ENCODE assay signal across 13 cellular contexts in the genomic region with DNA sequence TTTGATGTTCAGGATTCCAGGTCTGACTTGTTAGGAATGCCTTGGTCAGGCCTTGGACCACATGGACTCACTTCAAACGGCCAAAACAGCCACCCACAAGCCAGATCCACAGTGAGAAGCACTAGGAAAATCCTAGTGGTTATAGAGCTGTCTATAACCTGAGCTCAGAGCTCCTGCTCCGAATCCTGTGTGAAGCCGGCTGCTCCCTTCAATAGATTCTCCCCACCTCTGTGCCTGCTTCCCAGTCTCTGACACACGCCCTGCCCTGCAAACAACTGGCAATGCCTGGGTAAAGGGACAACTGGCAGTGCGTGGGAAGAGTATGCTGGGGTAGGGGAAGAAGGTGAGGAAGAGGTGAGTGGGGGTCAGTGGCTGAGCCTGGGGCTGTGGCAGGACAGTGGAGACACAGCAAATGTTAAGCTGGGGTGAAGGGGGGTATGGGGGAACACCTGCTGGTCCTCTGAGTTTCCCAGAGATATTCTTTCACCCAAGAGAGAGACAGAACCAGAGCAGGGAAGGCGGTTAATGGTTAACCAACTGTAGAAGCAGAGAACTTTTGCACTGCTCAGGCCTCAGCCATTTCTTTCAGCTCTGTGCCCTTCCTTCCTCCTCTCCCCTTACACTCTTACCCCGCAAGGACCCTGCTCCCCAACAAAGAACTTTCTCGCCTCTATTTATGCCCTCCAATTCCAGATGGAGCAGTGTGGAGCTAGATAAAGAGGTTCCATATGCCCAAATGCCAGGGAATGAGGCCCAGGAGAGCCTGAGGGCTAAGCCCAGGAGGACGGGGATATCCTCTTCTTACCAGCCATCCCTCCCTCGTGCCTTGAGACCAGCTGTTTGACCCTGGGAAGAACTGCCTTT. TPM values are rescaled to one million over a fixed set of nuclear protein-coding genes. Genes with fewer than 3 reads are reported as not detected.
DNase-seq lines count a peak whose midpoint lies in the region; ATAC-seq, FAIRE-seq and TF ChIP-seq lines count a peak whose summit lies in the region.
"Had no signal": no experiment of that assay in that cellular context is flagged by ENCODE, and none has a peak within 500 bp of the region (broad histone marks: within the 10 kb centered on the region; RNA-seq: fewer than 3 reads in every experiment).

No MANE protein-coding gene starts in this region.

- H3K9me2 ChIP-seq in PC-3 (replicated peaks; ENCODE audit: low read length): no peaks in the 10 kb centered on the region

- POLR2A ChIA-PET in A549 (lab: Yijun Ruan, JAX): no interaction called here
- POLR2A ChIA-PET in PC-3 (lab: Charles Lee; ENCODE audit: unreplicated experiment): no interaction called here

- ATAC-seq in A549 (peak in 1 of 2 experiments; percentile 28; a peak in 3 of 6 replicates), PC-3 (no peak), gastroesophageal sphincter (no peak), HG03571 (IDR thresholded peaks at IDR 0.05; ENCODE audit: unreplicated experiment) (no peak), HG03095 (IDR thresholded peaks at IDR 0.05; ENCODE audit: unreplicated experiment) (no peak)

- no peak overlapping the region for H2AFZ ChIP-seq in PC-3 (ENCODE audit: low read length)

- TF ChIP-seq CTCF in A549 (IDR thresholded peaks at IDR 0.05): no peak
- no peak for TF ChIP-seq CTCF in PC-3 (conservative IDR thresholded peaks at IDR 0.05; ENCODE audit: low read depth, low read length)
- TF ChIP-seq CTCF in gastroesophageal sphincter (IDR thresholded peaks at IDR 0.05): no peak
- no peak for TF ChIP-seq CTCF in neural crest cell (conservative IDR thresholded peaks at IDR 0.05)

- no peak for DNase-seq in A549 (ENCODE audit: low read depth in 1 of 2, low spot score in 1 of 2)
- no peak for DNase-seq in PC-3
- no peak for DNase-seq in neural crest cell (ENCODE audit: low read depth, low spot score)
- no peak for DNase-seq in effector memory CD4-positive, alpha-beta T cell
- no peak for DNase-seq in activated T-helper 1 cell treated with anti-CD3 and anti-CD28 coated beads, Interleukin-12 subunit alpha, Interleukin-12 subunit beta, Interleukin-2, Interleukin-4 antibody, amounts not matched to agents 30 ng/mL and 10 ng/mL and 1 ng/mL, durations not matched to agents 14 hours and 24 hours and 36 hours (ENCODE audit: low spot score)
- DNase-seq: NCI-H1417 treated with DMSO at 0.1 percent for 48 hours had no signal

- H3K4me3 ChIP-seq in A549 (no peak overlapping the region), PC-3 (ENCODE audit: low read length) (no peak overlapping the region), gastroesophageal sphincter (peak overlapping the region in 1 of 2 donors; percentile 85)
- H3K4me3 ChIP-seq in effector memory CD4-positive, alpha-beta T cell (ENCODE audit: insufficient read depth, low read depth, low read length, poor library complexity, severe bottlenecking): no peak overlapping the region
- H3K4me3 ChIP-seq: BLaER1 treated with 17β-estradiol and CSF1 and Interleukin-3, amounts not matched to agents 10 nM and 100 nM had no signal

- H3K36me3 ChIP-seq in PC-3 (ENCODE audit: low read depth, low read length) (no peaks in the 10 kb centered on the region), gastroesophageal sphincter (no peaks in the 10 kb centered on the region)
- H3K36me3 ChIP-seq in effector memory CD4-positive, alpha-beta T cell (ENCODE audit: control insufficient read depth, insufficient read depth, low read length): no peaks in the 10 kb centered on the region
- H3K36me3 ChIP-seq: BLaER1 treated with 17β-estradiol and CSF1 and Interleukin-3, amounts not matched to agents 10 nM and 100 nM had no signal

- no peaks in the 10 kb centered on the region for H3K9me3 Mint-ChIP-seq in neural crest cell
- no peaks in the 10 kb centered on the region for H3K9me3 Mint-ChIP-seq in activated T-helper 1 cell treated with anti-CD3 and anti-CD28 coated beads, Interleukin-12 subunit alpha, Interleukin-12 subunit beta, Interleukin-2, Interleukin-4 antibody, amounts not matched to agents 30 ng/mL and 10 ng/mL and 1 ng/mL, durations not matched to agents 14 hours and 24 hours and 36 hours
- H3K9me3 Mint-ChIP-seq: dendritic cell treated with granulocyte-macrophage colony-stimulating factor and Interleukin-4, amounts not matched to agents 40 ng/mL and 50 ng/mL, for 4 days had no signal

- H3K4me1 Mint-ChIP-seq in neural crest cell: peaks cover 61% of the 10 kb centered on the region
- H3K4me1 Mint-ChIP-seq in activated T-helper 1 cell treated with anti-CD3 and anti-CD28 coated beads, Interleukin-12 subunit alpha, Interleukin-12 subunit beta, Interleukin-2, Interleukin-4 antibody, amounts not matched to agents 30 ng/mL and 10 ng/mL and 1 ng/mL, durations not matched to agents 14 hours and 24 hours and 36 hours (ENCODE audit: low read depth): peaks cover 12% of the 10 kb centered on the region

- H3K9me3 ChIP-seq in A549 (no peaks in the 10 kb centered on the region), PC-3 (ENCODE audit: low read length) (no peaks in the 10 kb centered on the region), gastroesophageal sphincter (no peaks in the 10 kb centered on the region)
- no peaks in the 10 kb centered on the region for H3K9me3 ChIP-seq in effector memory CD4-positive, alpha-beta T cell (ENCODE audit: control insufficient read depth, low read length)
- H3K9me3 ChIP-seq: BLaER1 treated with 17β-estradiol and CSF1 and Interleukin-3, amounts not matched to agents 10 nM and 100 nM had no signal

- WGBS in A549 (ENCODE audit: missing lambda C conversion rate): 45% methylated on average over 10 of the region's 10 CpGs
- 57% methylated on average over 2 to 6 of the region's 10 CpGs for WGBS in gastroesophageal sphincter (ENCODE audit: low coverage in 1 of 2), 2 donors

- H4K20me1 ChIP-seq in PC-3 (ENCODE audit: low read length): peaks cover 5% of the 10 kb centered on the region; the same call in 1 of the 2 replicates

- H3K4me3 Mint-ChIP-seq in neural crest cell: peak overlapping the region; percentile 91
- H3K4me3 Mint-ChIP-seq in activated T-helper 1 cell treated with anti-CD3 and anti-CD28 coated beads, Interleukin-12 subunit alpha, Interleukin-12 subunit beta, Interleukin-2, Interleukin-4 antibody, amounts not matched to agents 30 ng/mL and 10 ng/mL and 1 ng/mL, durations not matched to agents 14 hours and 24 hours and 36 hours: no peak overlapping the region
- H3K4me3 Mint-ChIP-seq: dendritic cell treated with granulocyte-macrophage colony-stimulating factor and Interleukin-4, amounts not matched to agents 40 ng/mL and 50 ng/mL, for 4 days had no signal

- FAIRE-seq in A549 (lab: Jason Lieb, UNC): no peak
- FAIRE-seq: GM19239, urothelium cell line had no signal

- H3K9ac ChIP-seq in PC-3 (ENCODE audit: low read length): no peak overlapping the region
- H3K9ac ChIP-seq: BLaER1 treated with 17β-estradiol and CSF1 and Interleukin-3, amounts not matched to agents 10 nM and 100 nM had no signal

- TF ChIP-seq RAD21 in A549 (conservative IDR thresholded peaks at IDR 0.05 in 1 of 2, IDR thresholded peaks at IDR 0.05 in 1 of 2): no peak

- CTCF ChIA-PET in A549 (lab: Yijun Ruan, JAX) (interaction anchor here (0.5 to 15.6 kb wide), 29 partner anchors 10 to 1326 kb away, joined by 3 to 417 read pairs (median 5); no protein-coding TSS in a partner anchor), PC-3 (lab: Charles Lee) (interaction anchor here (0.6 to 1.5 kb wide), 6 partner anchors 20 to 218 kb away, joined by 3 to 13 read pairs (median 4); no protein-coding TSS in a partner anchor)

- H3K27me3 Mint-ChIP-seq in neural crest cell (ENCODE audit: low read depth): peaks cover 34% of the 10 kb centered on the region
- peaks cover 62% of the 10 kb centered on the region for H3K27me3 Mint-ChIP-seq in activated T-helper 1 cell treated with anti-CD3 and anti-CD28 coated beads, Interleukin-12 subunit alpha, Interleukin-12 subunit beta, Interleukin-2, Interleukin-4 antibody, amounts not matched to agents 30 ng/mL and 10 ng/mL and 1 ng/mL, durations not matched to agents 14 hours and 24 hours and 36 hours (ENCODE audit: insufficient read depth)

- H3K4me2 ChIP-seq in A549: peak overlapping the region; percentile 54
- 0 out of 2 replicates have a peak overlapping the region, but pooled peaks have one; percentile 5 for H3K4me2 ChIP-seq in PC-3 (ENCODE audit: low read length)
- H3K4me2 ChIP-seq: BLaER1 treated with 17β-estradiol and CSF1 and Interleukin-3, amounts not matched to agents 10 nM and 100 nM had no signal

- no peaks in the 10 kb centered on the region for H3F3A ChIP-seq in PC-3 (ENCODE audit: low read length, unreplicated experiment)

- H3K4me1 ChIP-seq in A549 (peaks cover 26% of the 10 kb centered on the region), PC-3 (ENCODE audit: insufficient read depth, low read length) (peaks cover 24% of the 10 kb centered on the region), gastroesophageal sphincter (peaks cover 8 to 88% (median 45%) of the 10 kb centered on the region in 3 donors)
- H3K4me1 ChIP-seq in effector memory CD4-positive, alpha-beta T cell (ENCODE audit: control insufficient read depth, insufficient read depth, low read length, poor library complexity, severe bottlenecking): peaks cover 3% of the 10 kb centered on the region

- intact Hi-C loops in PC-3 (cut with micrococcal nuclease): loop anchor here (1.0 kb wide), 2 partner anchors 36 to 107 kb away; no protein-coding TSS in a partner anchor
- intact Hi-C loops in activated T-helper 1 cell treated with anti-CD3 and anti-CD28 coated beads, Interleukin-12 subunit alpha, Interleukin-12 subunit beta, Interleukin-2, Interleukin-4 antibody, amounts not matched to agents 30 ng/mL and 10 ng/mL and 1 ng/mL, durations not matched to agents 14 hours and 24 hours and 36 hours (cut with micrococcal nuclease): loop anchor here (10.0 kb wide), 1 partner anchor 355 kb away; no protein-coding TSS in a partner anchor

- no TSS peak for BruUV-seq in PC-3 (replicated peaks; lab: Mats Ljungman, UMichigan)

- H3K36me3 Mint-ChIP-seq in neural crest cell (ENCODE audit: low read depth): no peaks in the 10 kb centered on the region
- no peaks in the 10 kb centered on the region for H3K36me3 Mint-ChIP-seq in activated T-helper 1 cell treated with anti-CD3 and anti-CD28 coated beads, Interleukin-12 subunit alpha, Interleukin-12 subunit beta, Interleukin-2, Interleukin-4 antibody, amounts not matched to agents 30 ng/mL and 10 ng/mL and 1 ng/mL, durations not matched to agents 14 hours and 24 hours and 36 hours (ENCODE audit: low read depth)

- no peaks in the 10 kb centered on the region for H3K27me3 ChIP-seq in PC-3 (ENCODE audit: low read length)
- no peaks in the 10 kb centered on the region for H3K27me3 ChIP-seq in gastroesophageal sphincter
- no peaks in the 10 kb centered on the region for H3K27me3 ChIP-seq in effector memory CD4-positive, alpha-beta T cell (replicated peaks; ENCODE audit: control insufficient read depth, insufficient read depth, low read length, poor library complexity, severe bottlenecking)

- peaks cover 75% of the 10 kb centered on the region for H3K79me2 ChIP-seq in PC-3 (ENCODE audit: low read length)

- TF ChIP-seq POLR2A in A549 (IDR thresholded peaks at IDR 0.05; ENCODE audit: low read length) (no peak), gastroesophageal sphincter (IDR thresholded peaks at IDR 0.05) (no peak)

- no peak for TF ChIP-seq EP300 in A549 (IDR thresholded peaks at IDR 0.05)
- TF ChIP-seq EP300 in gastroesophageal sphincter (IDR thresholded peaks at IDR 0.05): no peak

- no peak overlapping the region for H3K27ac Mint-ChIP-seq in neural crest cell (ENCODE audit: unreplicated experiment)
- no peak overlapping the region for H3K27ac Mint-ChIP-seq in activated T-helper 1 cell treated with anti-CD3 and anti-CD28 coated beads, Interleukin-12 subunit alpha, Interleukin-12 subunit beta, Interleukin-2, Interleukin-4 antibody, amounts not matched to agents 30 ng/mL and 10 ng/mL and 1 ng/mL, durations not matched to agents 14 hours and 24 hours and 36 hours
- H3K27ac Mint-ChIP-seq: dendritic cell treated with granulocyte-macrophage colony-stimulating factor and Interleukin-4, amounts not matched to agents 40 ng/mL and 50 ng/mL, for 4 days had no signal

- H3K27ac ChIP-seq in A549 (peak overlapping the region; percentile 15 to 31; a peak in 3 of 6 replicates), PC-3 (ENCODE audit: low read length) (no peak overlapping the region), gastroesophageal sphincter (peak overlapping the region; percentile 24 to 91 (median 72))
- H3K27ac ChIP-seq in effector memory CD4-positive, alpha-beta T cell (ENCODE audit: insufficient read depth, low read length, poor library complexity, severe bottlenecking): no peak overlapping the region
- H3K27ac ChIP-seq: BLaER1 treated with 17β-estradiol and CSF1 and Interleukin-3, amounts not matched to agents 10 nM and 100 nM had no signal

RNA-seq across cellular contexts. Expression of gene PLXNA2, which starts 4.4 kb away (rescaled TPM):
- polyA plus RNA-seq in A549 (2011; rRNA removed) (0.87 and 1.9 TPM in 2 replicates), A549 (2017; fragmentation: RNase III; extraction: RNeasy Plus Mini Kit Qiagen cat#74134 plus additional on column Dnase treatment) (0.36 to 0.62 TPM (median 0.45 TPM) in 3 replicates)
- polyA plus RNA-seq in A549 (2012; cell fraction: cytosol; rRNA removed): 0.28 and 0.31 TPM in 2 replicates
- polyA plus RNA-seq in A549 (2012; cell fraction: nucleus; rRNA removed): 1.0 and 1.2 TPM in 2 replicates
- polyA minus RNA-seq in A549 (2011; rRNA and poly(A)+ RNA removed): 4.7 and 5.2 TPM in 2 replicates
- total RNA-seq in PC-3 (2014; rRNA removed) (15.8 and 16.2 TPM in 2 replicates), gastroesophageal sphincter (10 to 100 TPM; 12.5 to 38.3 (median 32.0) TPM), neural crest cell (35.0 and 37.7 TPM in 2 replicates)
- total RNA-seq in activated T-helper 1 cell treated with anti-CD3 and anti-CD28 coated beads, Interleukin-12 subunit alpha, Interleukin-12 subunit beta, Interleukin-2, Interleukin-4 antibody, amounts not matched to agents 30 ng/mL and 10 ng/mL and 1 ng/mL, durations not matched to agents 14 hours and 24 hours and 36 hours: 0.02 and 0.08 TPM in 2 replicates

Comparison
In these comparisons a context has a peak if more than half of its experiments do, and no peak if none do; other contexts are left out.
1. H3K27ac ChIP-seq: peak in A549 (2 of 2) and gastroesophageal sphincter (4 of 4); none in PC-3 (single experiment) and effector memory CD4-positive, alpha-beta T cell (single experiment).
2. RNA of gene PLXNA2, which starts 4.4 kb away (total RNA-seq): 35.0 to 37.7 TPM in neural crest cell, 12.5 to 38.3 TPM in gastroesophageal sphincter and 15.8 to 16.2 TPM in PC-3; 0.02 to 0.08 TPM in activated T-helper 1 cell treated with anti-CD3 and anti-CD28 coated beads, Interleukin-12 subunit alpha, Interleukin-12 subunit beta, Interleukin-2, Interleukin-4 antibody, amounts not matched to agents 30 ng/mL and 10 ng/mL and 1 ng/mL, durations not matched to agents 14 hours and 24 hours and 36 hours; every median in the first group is over 10 times any median in the second.